In genomic region chr6:139738801-139739490, GRCh38 we compare ENCODE assay signal across 24 cellular contexts.
A peak's percentile ranks its signal among the peaks of the same experiment; 100 is the strongest.
DNase-seq lines count a peak whose midpoint lies in the region; ATAC-seq, FAIRE-seq and TF ChIP-seq lines count a peak whose summit lies in the region.
"Had no signal": no experiment of that assay in that cellular context is flagged by ENCODE, and none has a peak within 500 bp of the region (broad histone marks: within the 10 kb centered on the region; RNA-seq: fewer than 3 reads in every experiment).

No MANE protein-coding gene starts in this region.

- no TSS peak for BruUV-seq in K562 (replicated peaks; lab: Mats Ljungman, UMichigan)

- peak; percentile 32 for DNase-seq in GM23248
- DNase-seq in K562 (ENCODE audit: extremely low read depth in 1 of 4, low spot score in 3 of 4): no peak
- peak; percentile 42 for DNase-seq in fibroblast of pulmonary artery (ENCODE audit: low read depth)
- no peak for DNase-seq in Kasumi-1 (lab: John Stamatoyannopoulos, UW)
- no peak for DNase-seq in vagina (ENCODE audit: extremely low spot score in 2 of 2)
- DNase-seq in AG08396 (ENCODE audit: low spot score): no peak
- DNase-seq: Caco-2; CD8-positive, alpha-beta T cell; DMS 273 treated with DMSO at 0.1 percent for 48 hours; DMS79; EL; GF-D8; GOT3; KBM-7; MG63; NCI-H2029 treated with DMSO at 0.1 percent for 48 hours; NCI-H510A; NCI-H69; SHP77 had no signal

- H3F3A ChIP-seq in GM23248 (ENCODE audit: insufficient read depth): peaks cover 17% of the 10 kb centered on the region

- no peak overlapping the region for H2AFZ ChIP-seq in GM23248
- H2AFZ ChIP-seq in K562 (ENCODE audit: low read depth, low read length): peak overlapping the region; percentile 57; the same call in 1 of the 2 replicates

- no peak for FAIRE-seq in K562 (lab: Jason Lieb, UNC)
- FAIRE-seq: GM12891 had no signal

- in situ Hi-C loops in GM23248 (cut with MboI): no loop called here
- in situ Hi-C loops in K562 (cut with MboI): no loop called here

- no peak overlapping the region for H3K4me2 ChIP-seq in GM23248 (ENCODE audit: unreplicated experiment)
- H3K4me2 ChIP-seq in K562 (ENCODE audit: insufficient read depth, low read length): no peak overlapping the region

- H3K27ac ChIP-seq in GM23248 (no peak overlapping the region), K562 (ENCODE audit: extremely low read depth, low read depth, low read length) (no peak overlapping the region), vagina (no peak overlapping the region)
- H3K27ac ChIP-seq: C4-2B, RWPE1 had no signal

- H3K9ac ChIP-seq in GM23248: no peak overlapping the region
- H3K9ac ChIP-seq in K562 (ENCODE audit: insufficient read depth in 1 of 2, low read depth in 2 of 2, low read length in 2 of 2): no peak overlapping the region

- no peaks in the 10 kb centered on the region for H3K27me3 ChIP-seq in GM23248 (replicated peaks; ENCODE audit: insufficient read depth)
- H3K27me3 ChIP-seq in K562 (ENCODE audit: control insufficient read depth in 2 of 2, insufficient read depth in 2 of 2, low read length in 2 of 2): no peaks in the 10 kb centered on the region
- H3K27me3 ChIP-seq in vagina: no peaks in the 10 kb centered on the region
- H3K27me3 ChIP-seq: MG63 had no signal

- H3K4me1 ChIP-seq in GM23248 (ENCODE audit: insufficient read depth) (peaks cover 17% of the 10 kb centered on the region), K562 (replicated peaks in 1 of 2; ENCODE audit: control insufficient read depth in 2 of 2, insufficient read depth in 2 of 2, low read length in 2 of 2) (no peaks in the 10 kb centered on the region), vagina (peaks cover 2% of the 10 kb centered on the region)

- TF ChIP-seq POLR2A in K562 (conservative IDR thresholded peaks at IDR 0.05): no peak
- TF ChIP-seq POLR2A in vagina (IDR thresholded peaks at IDR 0.05): no peak

- TF ChIP-seq CTCF in K562 (IDR thresholded peaks at IDR 0.05 in 2 of 3, conservative IDR thresholded peaks at IDR 0.05 in 1 of 3; ENCODE audit: insufficient read depth in 2 of 3, low read depth in 1 of 3, low read length in 3 of 3): no peak
- TF ChIP-seq CTCF in fibroblast of pulmonary artery (IDR thresholded peaks at IDR 0.05; ENCODE audit: low read length, missing control alignments): no peak
- TF ChIP-seq CTCF in vagina (IDR thresholded peaks at IDR 0.05): no peak

- H4K20me1 ChIP-seq in GM23248 (ENCODE audit: insufficient read depth): no peaks in the 10 kb centered on the region
- H4K20me1 ChIP-seq in K562 (replicated peaks; ENCODE audit: control insufficient read depth, insufficient read depth, low read length): no peaks in the 10 kb centered on the region

- H3K9me3 ChIP-seq in GM23248 (ENCODE audit: low read depth) (no peaks in the 10 kb centered on the region), K562 (replicated peaks; ENCODE audit: control insufficient read depth, insufficient read depth, low read depth, low read length) (no peaks in the 10 kb centered on the region), vagina (no peaks in the 10 kb centered on the region)
- H3K9me3 ChIP-seq: Caco-2 had no signal

- intact Hi-C loops in K562 (cut with micrococcal nuclease): no loop called here
- intact Hi-C loops in vagina (cut with DNase I): no loop called here

- no peaks in the 10 kb centered on the region for H3K79me2 ChIP-seq in GM23248 (ENCODE audit: insufficient read depth)
- H3K79me2 ChIP-seq in K562 (ENCODE audit: control insufficient read depth, insufficient read depth, low read length): no peaks in the 10 kb centered on the region

- WGBS in GM23248 (ENCODE audit: low coverage in 1 of 2, low lambda C conversion rate in 2 of 2, missing lambda C conversion rate in 2 of 2), 2 experiments: 85 to 90% methylated on average over 3 of the region's 3 CpGs
- 50% methylated on average over 3 of the region's 3 CpGs for WGBS in K562 (ENCODE audit: insufficient coverage, low coverage, missing lambda C conversion rate)

- CTCF ChIA-PET in K562 (lab: Yijun Ruan, JAX; ENCODE audit: low intra/inter-chr PET ratio): interaction anchor here (0.7 kb wide), 1 partner anchor 67 kb away, joined by 5 read pairs; no protein-coding TSS in a partner anchor

- no peaks in the 10 kb centered on the region for H3K9me1 ChIP-seq in K562 (ENCODE audit: control insufficient read depth, insufficient read depth, low read length)

- H3K36me3 ChIP-seq in GM23248 (ENCODE audit: low read depth) (no peaks in the 10 kb centered on the region), K562 (ENCODE audit: control insufficient read depth, insufficient read depth, low read length) (no peaks in the 10 kb centered on the region), vagina (no peaks in the 10 kb centered on the region)

- ATAC-seq in K562 (0 out of 3 replicates have a peak, but pooled peaks have one; percentile 33), HG03097 (IDR thresholded peaks at IDR 0.05; ENCODE audit: low FRiP score, unreplicated experiment) (no peak)
- ATAC-seq: CD8-positive, alpha-beta T cell; HCT116 had no signal

- no peak overlapping the region for H3K4me3 ChIP-seq in GM23248
- no peak overlapping the region for H3K4me3 ChIP-seq in K562
- H3K4me3 ChIP-seq in fibroblast of pulmonary artery (replicated peaks; ENCODE audit: low read depth, low read length): no peak overlapping the region
- H3K4me3 ChIP-seq in vagina: no peak overlapping the region
- H3K4me3 ChIP-seq: MG63 had no signal

- TF ChIP-seq EP300 in K562 (IDR thresholded peaks at IDR 0.05; ENCODE audit: low read length): no peak

- POLR2A ChIA-PET in K562 (lab: Yijun Ruan, JAX): no interaction called here

- no peak for TF ChIP-seq RAD21 in K562 (CRISPR knock-in tag; conservative IDR thresholded peaks at IDR 0.05 in 1 of 2, IDR thresholded peaks at IDR 0.05 in 1 of 2)

- no peaks in the 10 kb centered on the region for H3K9me2 ChIP-seq in GM23248 (ENCODE audit: insufficient read depth)

TF ChIP-seq in K562, 482 proteins besides CTCF, POLR2A, EP300 and RAD21:
- TF ChIP-seq NFE2 (IDR thresholded peaks at IDR 0.05; ENCODE audit: low read depth) (peak; percentile 59), TEAD2 (tag; IDR thresholded peaks at IDR 0.05) (no peak), C11orf30 (IDR thresholded peaks at IDR 0.05; ENCODE audit: low read depth) (peak; percentile 21), MAFG (tag; conservative IDR thresholded peaks at IDR 0.05) (peak; percentile 61)

Comparison
In these comparisons a context has a peak if more than half of its experiments do, and no peak if none do; other contexts are left out.
1. DNase-seq: peak in GM23248 (single experiment) and fibroblast of pulmonary artery (single experiment); none in K562 (0 of 4), Kasumi-1 (0 of 2), vagina (0 of 2) and AG08396 (single experiment).